Comparison of ENCODE assay signal across 9 cellular contexts in genomic region chr14:67411375-67411774, GRCh38. TPM values are rescaled to one million over a fixed set of nuclear protein-coding genes. Genes with fewer than 3 reads are reported as not detected.
DNase-seq lines count a peak whose midpoint lies in the region; ATAC-seq and TF ChIP-seq lines count a peak whose summit lies in the region.
"Had no signal": no experiment of that assay in that cellular context is flagged by ENCODE, and none has a peak within 500 bp of the region (broad histone marks: within the 10 kb centered on the region; RNA-seq: fewer than 3 reads in every experiment).

No MANE protein-coding gene starts in this region.

- H3K36me3 ChIP-seq in A673 (ENCODE audit: insufficient read depth, low read length, poor library complexity, severe bottlenecking), result no peaks in the 10 kb centered on the region
- H3K36me3 ChIP-seq in HUES48 (ENCODE audit: control insufficient read depth, insufficient read depth, low read length), result no peaks in the 10 kb centered on the region
- no peaks in the 10 kb centered on the region for H3K36me3 ChIP-seq in duodenal mucosa (ENCODE audit: control insufficient read depth in 1 of 2, insufficient read depth in 2 of 2, low read length in 2 of 2)
- no peaks in the 10 kb centered on the region for H3K36me3 ChIP-seq in muscle layer of colon (ENCODE audit: insufficient read depth, low read length)

- DNase-seq in A673 (ENCODE audit: low spot score) (no peak), NOMO-1 treated with DMSO at 0.1 percent for 48 hours (lab: John Stamatoyannopoulos, UW; ENCODE audit: unreplicated experiment) (no peak), HT-29 (ENCODE audit: low spot score) (no peak)
- DNase-seq: naive B cell had no signal

- H3K27ac ChIP-seq in A673 (ENCODE audit: low read depth, low read length, poor library complexity, severe bottlenecking) (no peak overlapping the region), HUES48 (ENCODE audit: low read depth, low read length) (no peak overlapping the region), duodenal mucosa (ENCODE audit: low read depth, low read length) (peak overlapping the region; percentile 79), muscle layer of colon (ENCODE audit: low read depth, low read length) (no peak overlapping the region)

- TSS peak; percentile 37 for BruUV-seq in A673 (replicated peaks; lab: Mats Ljungman, UMichigan)

- peak overlapping the region; percentile 40 for H3K4me3 ChIP-seq in A673 (ENCODE audit: low read depth, low read length, poor library complexity, severe bottlenecking)
- peak overlapping the region; percentile 55 for H3K4me3 ChIP-seq in HUES48 (ENCODE audit: low read depth, low read length)
- H3K4me3 ChIP-seq in duodenal mucosa (ENCODE audit: low read depth in 1 of 2, low read length in 2 of 2), result peak overlapping the region; percentile 67 to 82
- H3K4me3 ChIP-seq in muscle layer of colon (ENCODE audit: low read depth in 1 of 2, low read length in 2 of 2), result peak overlapping the region; percentile 7 to 27

- CTCF ChIA-PET in A673 (lab: Charles Lee), result no interaction called here

- POLR2A ChIA-PET in A673 (lab: Charles Lee; ENCODE audit: low non-redundant PET), result no interaction called here

- intact Hi-C loops in A673 (cut with micrococcal nuclease; ENCODE audit: unreplicated experiment), result no loop called here

- no peak overlapping the region for H3K9ac ChIP-seq in HUES48 (ENCODE audit: low read depth, low read length)
- peak overlapping the region; percentile 80 for H3K9ac ChIP-seq in duodenal mucosa (ENCODE audit: low read depth in 1 of 2, low read length in 2 of 2)
- H3K9ac ChIP-seq in muscle layer of colon (ENCODE audit: low read length), result no peak overlapping the region

- no peaks in the 10 kb centered on the region for H3K4me1 ChIP-seq in A673 (ENCODE audit: insufficient read depth, low read length, poor library complexity, severe bottlenecking)
- H3K4me1 ChIP-seq in HUES48 (ENCODE audit: control insufficient read depth, insufficient read depth, low read length), result no peaks in the 10 kb centered on the region
- peaks cover 6 to 21% of the 10 kb centered on the region in 2 donors for H3K4me1 ChIP-seq in duodenal mucosa (ENCODE audit: control insufficient read depth in 1 of 2, insufficient read depth in 2 of 2, low read length in 2 of 2)
- peaks cover 4% of the 10 kb centered on the region for H3K4me1 ChIP-seq in muscle layer of colon (ENCODE audit: insufficient read depth, low read length)

- ATAC-seq in HG03196 (IDR thresholded peaks at IDR 0.05; ENCODE audit: unreplicated experiment) (no peak), HG02885 (IDR thresholded peaks at IDR 0.05; ENCODE audit: poor library complexity, unreplicated experiment) (no peak)

- no peak for TF ChIP-seq CTCF in A673 (conservative IDR thresholded peaks at IDR 0.05; ENCODE audit: low read depth, low read length)

- H3K27me3 ChIP-seq in A673 (replicated peaks; ENCODE audit: insufficient read depth, low read depth, low read length, poor library complexity) (no peaks in the 10 kb centered on the region), HUES48 (ENCODE audit: control insufficient read depth, insufficient read depth, low read length) (peaks cover 29% of the 10 kb centered on the region), duodenal mucosa (ENCODE audit: control insufficient read depth in 1 of 2, insufficient read depth in 2 of 2, low read length in 2 of 2) (peaks cover 0 to 4% of the 10 kb centered on the region in 2 donors), muscle layer of colon (ENCODE audit: control insufficient read depth in 1 of 2, insufficient read depth in 2 of 2, low read length in 2 of 2) (peaks cover 9 to 12% of the 10 kb centered on the region in 2 donors)

- no peaks in the 10 kb centered on the region for H3K9me3 ChIP-seq in A673 (ENCODE audit: low read depth, low read length, poor library complexity, severe bottlenecking)
- H3K9me3 ChIP-seq in HUES48 (ENCODE audit: control insufficient read depth, insufficient read depth, low read length), result no peaks in the 10 kb centered on the region
- H3K9me3 ChIP-seq in duodenal mucosa (ENCODE audit: control insufficient read depth in 1 of 2, low read length in 2 of 2), result no peaks in the 10 kb centered on the region
- no peaks in the 10 kb centered on the region for H3K9me3 ChIP-seq in muscle layer of colon (ENCODE audit: low read length)

RNA-seq across cellular contexts. Expression of gene PLEK2, which starts 0.6 kb away (rescaled TPM):
- 3.7 and 6.8 TPM in 2 replicates for total RNA-seq in A673 (2021)
- total RNA-seq in HT-29 (2014; rRNA removed; shearing (Covaris generic)), result 32.1 and 48.1 TPM in 2 replicates

RNA-seq across cellular contexts. Expression of gene EIF2S1, which starts 51.2 kb away (rescaled TPM):
- 236 and 302 TPM in 2 replicates for total RNA-seq in A673 (2021)
- 99.9 and 100 TPM in 2 replicates for total RNA-seq in HT-29 (2014; rRNA removed; shearing (Covaris generic))

RNA-seq across cellular contexts. Expression of gene ATP6V1D, which starts 51.8 kb away (rescaled TPM):
- total RNA-seq in A673 (2021), result 111 and 122 TPM in 2 replicates
- total RNA-seq in HT-29 (2014; rRNA removed; shearing (Covaris generic)), result 27.3 and 36.5 TPM in 2 replicates

Comparison
In these comparisons a context has a peak if more than half of its experiments do, and no peak if none do; other contexts are left out.
1. H3K4me3 ChIP-seq: peak in every context shown above with its lines; median percentile 74 in duodenal mucosa; 55 in HUES48; 40 in A673; 17 in muscle layer of colon.
2. H3K9ac ChIP-seq: peak in duodenal mucosa (2 of 2); none in HUES48 (single experiment) and muscle layer of colon (single experiment).